In the genomic region with DNA sequence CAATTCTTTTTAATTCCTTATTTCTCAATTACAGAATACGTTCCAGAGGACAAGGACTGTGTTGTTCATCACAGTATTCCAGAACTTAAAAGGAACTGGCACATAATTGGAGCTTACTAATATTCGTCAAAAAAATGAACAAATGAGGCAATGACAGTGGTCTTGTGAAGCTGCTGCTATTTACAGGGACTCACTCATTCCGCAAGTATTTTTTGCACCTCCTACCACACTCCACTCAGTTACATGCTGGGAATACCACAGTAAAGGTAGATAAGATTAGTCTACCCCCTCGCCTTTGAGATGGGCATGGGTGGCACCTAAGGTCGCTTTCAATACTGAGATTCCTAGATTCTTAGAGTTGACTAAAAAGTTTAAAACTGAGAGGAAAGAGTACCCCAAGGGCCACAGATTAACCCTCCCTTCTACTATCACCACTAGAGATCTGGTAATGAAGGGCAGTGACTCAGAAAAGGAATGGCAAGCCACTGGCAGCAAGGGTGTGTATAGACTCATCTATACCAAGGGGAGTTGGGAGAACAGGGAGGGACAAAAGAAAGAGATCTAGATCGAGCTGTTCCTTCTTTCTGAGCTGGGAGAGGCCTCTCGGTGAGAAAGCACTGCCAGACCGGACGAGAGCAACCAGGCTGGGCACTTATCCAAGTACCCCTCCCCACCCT, we compare ENCODE assay signal across 13 cellular contexts.
A peak's percentile ranks its signal among the peaks of the same experiment; 100 is the strongest.
DNase-seq lines count a peak whose midpoint lies in the region; ATAC-seq, FAIRE-seq and TF ChIP-seq lines count a peak whose summit lies in the region.
"Had no signal": no experiment of that assay in that cellular context is flagged by ENCODE, and none has a peak within 500 bp of the region (broad histone marks: within the 10 kb centered on the region; RNA-seq: fewer than 3 reads in every experiment).

No MANE protein-coding gene starts in this region.

- H3K27ac ChIP-seq in adrenal gland = peak overlapping the region; percentile 32 to 86 (median 79)
- peak overlapping the region; percentile 81 for H3K27ac ChIP-seq in keratinocyte (ENCODE audit: control insufficient read depth, insufficient read depth, low read length)
- peak overlapping the region; percentile 20 to 86 (median 76) for H3K27ac ChIP-seq in stomach

- no peaks in the 10 kb centered on the region for H3K9me3 ChIP-seq in adrenal gland (replicated peaks in 1 of 3)
- H3K9me3 ChIP-seq in keratinocyte (ENCODE audit: control insufficient read depth, low read depth, low read length) = no peaks in the 10 kb centered on the region
- no peaks in the 10 kb centered on the region for H3K9me3 ChIP-seq in stomach

- no peak for TF ChIP-seq CTCF in adrenal gland (IDR thresholded peaks at IDR 0.05)
- no peak for TF ChIP-seq CTCF in keratinocyte (optimal IDR thresholded peaks at IDR 0.05 in 1 of 3, IDR thresholded peaks at IDR 0.05 in 1 of 3, conservative IDR thresholded peaks at IDR 0.05 in 1 of 3; ENCODE audit: extremely low read depth in 1 of 3, insufficient read depth in 2 of 3, low read length in 3 of 3)
- no peak for TF ChIP-seq CTCF in stomach (IDR thresholded peaks at IDR 0.05)
- no peak for TF ChIP-seq CTCF in omental fat pad (IDR thresholded peaks at IDR 0.05)

- H3K27me3 ChIP-seq in adrenal gland = no peaks in the 10 kb centered on the region
- no peaks in the 10 kb centered on the region for H3K27me3 ChIP-seq in keratinocyte (ENCODE audit: control insufficient read depth, extremely low read depth, insufficient read depth, low read length)
- no peaks in the 10 kb centered on the region for H3K27me3 ChIP-seq in stomach

- peaks cover 3% of the 10 kb centered on the region for H3K9me1 ChIP-seq in keratinocyte (ENCODE audit: control insufficient read depth, extremely low read depth, insufficient read depth, low read length)

- DNase-seq in HPDE6-E6E7 (ENCODE audit: extremely low spot score) = peak; percentile 60
- peak in 1 of 7 donors; percentile 35 for DNase-seq in adrenal gland
- no peak for DNase-seq in keratinocyte (ENCODE audit: low read depth, low spot score)
- DNase-seq in stomach = peak; percentile 23
- no peak for DNase-seq in activated CD8-positive, alpha-beta memory T cell treated with anti-CD3 and anti-CD28 coated beads, Interleukin-2, amount 50 U/mL, for 48 hours
- DNase-seq in omental fat pad (ENCODE audit: low spot score) = no peak
- DNase-seq: activated effector memory CD4-positive, alpha-beta T cell treated with anti-CD3 and anti-CD28 coated beads, Interleukin-2, amount 50 U/mL, for 16 hours; COR-L47; effector memory CD4-positive, alpha-beta T cell; immature natural killer cell; NCI-H1694 treated with DMSO at 0.1 percent for 48 hours had no signal

- dilution Hi-C loops in keratinocyte (cut with MboI; ENCODE audit: extremely low pct_ligation_motif_present, low sequenced_read_pairs) = no loop called here

- H3K79me2 ChIP-seq in keratinocyte (ENCODE audit: control insufficient read depth, insufficient read depth, low read length) = peaks cover 52% of the 10 kb centered on the region

- no peak for ATAC-seq in omental fat pad (ENCODE audit: low FRiP score)
- no peak for ATAC-seq in HG02870 (IDR thresholded peaks at IDR 0.05; ENCODE audit: unreplicated experiment)
- no peak for ATAC-seq in GM19452 (IDR thresholded peaks at IDR 0.05; ENCODE audit: unreplicated experiment)

- TF ChIP-seq POLR2A in adrenal gland (IDR thresholded peaks at IDR 0.05) (no peak), stomach (IDR thresholded peaks at IDR 0.05) (no peak)

- WGBS in adrenal gland, 4 donors = 57 to 70% (median 67%) methylated on average over 9 of the region's 9 CpGs
- WGBS in stomach, 5 donors = 66 to 79% (median 72%) methylated on average over 9 of the region's 9 CpGs

- no peaks in the 10 kb centered on the region for H4K20me1 ChIP-seq in keratinocyte (ENCODE audit: control insufficient read depth, extremely low read depth, insufficient read depth, low read length)

- peak overlapping the region; percentile 48 for H3K9ac ChIP-seq in keratinocyte (ENCODE audit: control insufficient read depth, extremely low read depth, insufficient read depth, low read length)

- FAIRE-seq in keratinocyte (lab: Jason Lieb, UNC) = peak; percentile 51

- TF ChIP-seq EP300 in stomach (IDR thresholded peaks at IDR 0.05) = no peak

- H2AFZ ChIP-seq in keratinocyte (ENCODE audit: control insufficient read depth, low read length) = no peak overlapping the region

- H3K4me2 ChIP-seq in keratinocyte (ENCODE audit: control insufficient read depth, extremely low read depth, insufficient read depth, low read depth, low read length) = peak overlapping the region; percentile 77

- no peaks in the 10 kb centered on the region for H3K36me3 ChIP-seq in adrenal gland (replicated peaks in 1 of 2)
- H3K36me3 ChIP-seq in keratinocyte (ENCODE audit: control insufficient read depth in 2 of 2, extremely low read depth in 1 of 2, insufficient read depth in 2 of 2, low read length in 2 of 2) = peaks cover 0 to 2% of the 10 kb centered on the region in 2 experiments
- H3K36me3 ChIP-seq in stomach = no peaks in the 10 kb centered on the region

- peaks cover 41% of the 10 kb centered on the region in 2 donors for H3K4me1 ChIP-seq in adrenal gland (replicated peaks in 1 of 2)
- peaks cover 54% of the 10 kb centered on the region for H3K4me1 ChIP-seq in keratinocyte (ENCODE audit: control insufficient read depth, extremely low read depth, insufficient read depth, low read length)
- peaks cover 41 to 96% (median 70%) of the 10 kb centered on the region in 4 donors for H3K4me1 ChIP-seq in stomach

- H3K4me3 ChIP-seq in adrenal gland (no peak overlapping the region), keratinocyte (ENCODE audit: control insufficient read depth in 2 of 3, extremely low read depth in 1 of 3, insufficient read depth in 2 of 3, low read depth in 1 of 3, low read length in 3 of 3) (no peak overlapping the region), stomach (no peak overlapping the region)

- intact Hi-C loops in adrenal gland (cut with DNase I) (no loop called here), stomach (cut with DNase I; ENCODE audit: low total_unique reads) (no loop called here)

Comparison
In these comparisons a context has a peak if more than half of its experiments do, and no peak if none do; other contexts are left out.
1. DNase-seq: peak in HPDE6-E6E7 (single experiment) and stomach (single experiment); none in keratinocyte (single experiment), activated CD8-positive, alpha-beta memory T cell treated with anti-CD3 and anti-CD28 coated beads, Interleukin-2, amount 50 U/mL, for 48 hours (single experiment) and omental fat pad (single experiment).
2. Peak in every context shown above with its lines, with median percentiles within 50 percentile points of each other: H3K27ac ChIP-seq.